8 cellular contexts compared by ENCODE assay signal in genomic region chr20:50790651-50791277, GRCh38. TPM values are rescaled to one million over a fixed set of nuclear protein-coding genes. Genes with fewer than 3 reads are reported as not detected.
DNase-seq lines count a peak whose midpoint lies in the region; ATAC-seq and TF ChIP-seq lines count a peak whose summit lies in the region.

No MANE protein-coding gene starts in this region.

- peaks cover 24% of the 10 kb centered on the region for H3K4me1 Mint-ChIP-seq in chondrocyte (ENCODE audit: low read depth)

- peak; percentile 47 for ATAC-seq in GM18508 (IDR thresholded peaks at IDR 0.05; ENCODE audit: insufficient read depth, unreplicated experiment)
- peak; percentile 55 for ATAC-seq in HG03045 (IDR thresholded peaks at IDR 0.05; ENCODE audit: unreplicated experiment)
- ATAC-seq in activated CD4-positive, CD25-positive, alpha-beta regulatory T cell treated with anti-CD3 and anti-CD28 coated beads, Interleukin-2, amount 50 U/mL, for 24 hours = peak; percentile 79 to 82

- no peaks in the 10 kb centered on the region for H3K27me3 Mint-ChIP-seq in chondrocyte (ENCODE audit: low read depth)

- H3K27ac ChIP-seq in ACC112 (ENCODE audit: low read depth, low read length) (peak overlapping the region; percentile 63), layer of hippocampus (ENCODE audit: low read depth, low read length) (peak overlapping the region; percentile 68)

- H3K27me3 ChIP-seq in ACC112 (ENCODE audit: insufficient read depth, low read length) (no peaks in the 10 kb centered on the region), layer of hippocampus (ENCODE audit: control insufficient read depth, insufficient read depth, low read length) (no peaks in the 10 kb centered on the region)

- DNase-seq in NCI-H2227 (lab: John Stamatoyannopoulos, UW; ENCODE audit: unreplicated experiment) = peak; percentile 93
- DNase-seq in chondrocyte (ENCODE audit: low spot score) = peak; percentile 96
- peak; percentile 73 to 77 for DNase-seq in stimulated activated CD4-positive, alpha-beta T cell treated with anti-CD3 and anti-CD28 coated beads, Interleukin-1b, Interleukin-23, amount 100 ng/mL, for 4 hours (ENCODE audit: low read depth in 2 of 2)

- no peak overlapping the region for H3K4me3 Mint-ChIP-seq in chondrocyte (ENCODE audit: unreplicated experiment)

- no peaks in the 10 kb centered on the region for H3K36me3 Mint-ChIP-seq in chondrocyte (ENCODE audit: low read depth)

- no peaks in the 10 kb centered on the region for H3K9me3 Mint-ChIP-seq in chondrocyte (ENCODE audit: low read depth)

- no peaks in the 10 kb centered on the region for H3K79me2 ChIP-seq in ACC112 (ENCODE audit: control insufficient read depth, insufficient read depth, low read length, unreplicated experiment)

- H3K27ac Mint-ChIP-seq in chondrocyte (ENCODE audit: unreplicated experiment) = peak overlapping the region; percentile 96

- peaks cover 20% of the 10 kb centered on the region for H3K4me1 ChIP-seq in ACC112 (ENCODE audit: control insufficient read depth, insufficient read depth, low read length, unreplicated experiment)

- TF ChIP-seq CTCF in chondrocyte (IDR thresholded peaks at IDR 0.05) = peak; percentile 91

- H2AFZ ChIP-seq in ACC112 (ENCODE audit: low read length, unreplicated experiment) = peak overlapping the region; percentile 55

- no peaks in the 10 kb centered on the region for H3K36me3 ChIP-seq in ACC112 (ENCODE audit: insufficient read depth, low read length)

- H3K4me3 ChIP-seq in ACC112 (ENCODE audit: low read depth, low read length) = no peak overlapping the region

RNA-seq across cellular contexts. Expression of gene BCAS4, which starts 4.1 kb away (rescaled TPM):
- 6.7 to 7.6 TPM (median 7.4 TPM) in 3 replicates for total RNA-seq in chondrocyte

RNA-seq across cellular contexts. Expression of gene PARD6B, which starts 59.4 kb away (rescaled TPM):
- total RNA-seq in chondrocyte = 0.34 to 2.2 TPM (median 1.1 TPM) in 3 replicates
